ENCODE assay signal across 24 cellular contexts in genomic region chr2:10960606-10961489, GRCh38. TPM values are rescaled to one million over a fixed set of nuclear protein-coding genes. Genes with fewer than 3 reads are reported as not detected.
A peak's percentile ranks its signal among the peaks of the same experiment; 100 is the strongest.
DNase-seq lines count a peak whose midpoint lies in the region; ATAC-seq and TF ChIP-seq lines count a peak whose summit lies in the region.
"Had no signal": no experiment of that assay in that cellular context is flagged by ENCODE, and none has a peak within 500 bp of the region (broad histone marks: within the 10 kb centered on the region; RNA-seq: fewer than 3 reads in every experiment).

No MANE protein-coding gene starts in this region.

- H3K18ac ChIP-seq in mesenchymal stem cell (ENCODE audit: low read depth in 1 of 2, low read length in 2 of 2) = no peak overlapping the region

- TF ChIP-seq CTCF in WTC11 (IDR thresholded peaks at IDR 0.05) (no peak), testis (IDR thresholded peaks at IDR 0.05) (no peak), esophagus muscularis mucosa (IDR thresholded peaks at IDR 0.05) (no peak)

- H3K14ac ChIP-seq in mesenchymal stem cell (ENCODE audit: low read length in 2 of 2) = no peak overlapping the region

- H3K27me3 Mint-ChIP-seq in WTC11 (ENCODE audit: low read depth) = no peaks in the 10 kb centered on the region; the same call in 1 of the 2 replicates
- H3K27me3 Mint-ChIP-seq in activated T-helper 2 cell treated with anti-CD3 and anti-CD28 coated beads, Interferon-gamma antibody, Interleukin-2, Interleukin-4, amounts not matched to agents 10 μg/mL and 5 μg/mL and 100 μg/mL, durations not matched to agents 14 hours and 24 hours and 36 hours (ENCODE audit: low read depth) = peaks cover 13% of the 10 kb centered on the region

- no peak overlapping the region for H3K4ac ChIP-seq in mesenchymal stem cell (ENCODE audit: low read depth in 1 of 2, low read length in 2 of 2)

- no peak overlapping the region for H3K4me3 Mint-ChIP-seq in WTC11
- H3K4me3 Mint-ChIP-seq in activated T-helper 2 cell treated with anti-CD3 and anti-CD28 coated beads, Interferon-gamma antibody, Interleukin-2, Interleukin-4, amounts not matched to agents 10 μg/mL and 5 μg/mL and 100 μg/mL, durations not matched to agents 14 hours and 24 hours and 36 hours (ENCODE audit: low read depth) = no peak overlapping the region
- H3K4me3 Mint-ChIP-seq: CD4-positive, alpha-beta memory T cell had no signal

- peak overlapping the region; percentile 20 for H4K8ac ChIP-seq in mesenchymal stem cell (ENCODE audit: low read length)

- no peak overlapping the region for H3K4me2 ChIP-seq in mesenchymal stem cell (ENCODE audit: low read length, poor library complexity, severe bottlenecking)

- no peak overlapping the region for H3K9ac ChIP-seq in mesenchymal stem cell (ENCODE audit: low read length)
- H3K9ac ChIP-seq: BLaER1 treated with 17β-estradiol and CSF1 and Interleukin-3, amounts not matched to agents 10 nM and 100 nM had no signal

- peak; percentile 61 for ATAC-seq in WTC11
- ATAC-seq: HCT116 had no signal

- H2BK5ac ChIP-seq in mesenchymal stem cell (ENCODE audit: low read depth, low read length, poor library complexity, severe bottlenecking) = no peak overlapping the region

- H3K23ac ChIP-seq in mesenchymal stem cell (ENCODE audit: low read length in 2 of 2) = no peak overlapping the region

- H2BK15ac ChIP-seq in mesenchymal stem cell (ENCODE audit: low read depth, poor library complexity, severe bottlenecking) = peak overlapping the region; percentile 71

- no peaks in the 10 kb centered on the region for H3K79me1 ChIP-seq in mesenchymal stem cell (replicated peaks; ENCODE audit: low read length, poor library complexity, severe bottlenecking)

- intact Hi-C loops in testis (cut with DNase I; ENCODE audit: low total_unique reads) = no loop called here
- intact Hi-C loops in esophagus muscularis mucosa (cut with DNase I) = no loop called here
- intact Hi-C loops in activated T-helper 2 cell treated with anti-CD3 and anti-CD28 coated beads, Interferon-gamma antibody, Interleukin-2, Interleukin-4, amounts not matched to agents 10 μg/mL and 5 μg/mL and 100 μg/mL, durations not matched to agents 14 hours and 24 hours and 36 hours (cut with micrococcal nuclease) = no loop called here

- TF ChIP-seq POLR2A in testis (IDR thresholded peaks at IDR 0.05) (no peak), esophagus muscularis mucosa (IDR thresholded peaks at IDR 0.05; ENCODE audit: low read depth) (no peak)

- H2BK120ac ChIP-seq in mesenchymal stem cell (ENCODE audit: low read depth, low read length) = peak overlapping the region; percentile 27

- POLR2A ChIA-PET in WTC11 (lab: Charles Lee) = no interaction called here

- H3K27ac ChIP-seq in mesenchymal stem cell (ENCODE audit: low read length, poor library complexity, severe bottlenecking) (no peak overlapping the region), testis (no peak overlapping the region), esophagus muscularis mucosa (replicated peaks in 1 of 4) (no peak overlapping the region)
- H3K27ac ChIP-seq: 22Rv1; BLaER1 treated with 17β-estradiol and CSF1 and Interleukin-3, amounts not matched to agents 10 nM and 100 nM had no signal

- H3K36me3 ChIP-seq in mesenchymal stem cell (ENCODE audit: control insufficient read depth in 1 of 2, insufficient read depth in 2 of 2, low read depth in 1 of 2, low read length in 2 of 2) (no peaks in the 10 kb centered on the region), testis (ENCODE audit: low read depth, missing control alignments) (no peaks in the 10 kb centered on the region), esophagus muscularis mucosa (no peaks in the 10 kb centered on the region)
- H3K36me3 ChIP-seq: BLaER1 treated with 17β-estradiol and CSF1 and Interleukin-3, amounts not matched to agents 10 nM and 100 nM had no signal

- no peak for TF ChIP-seq EP300 in esophagus muscularis mucosa (IDR thresholded peaks at IDR 0.05)

- no peak overlapping the region for H2AFZ ChIP-seq in mesenchymal stem cell (ENCODE audit: low read depth, low read length)

- H3K4me3 ChIP-seq in mesenchymal stem cell (ENCODE audit: insufficient read depth in 1 of 2, low read depth in 1 of 2, low read length in 2 of 2) (no peak overlapping the region), testis (peak overlapping the region; percentile 18 to 29), esophagus muscularis mucosa (no peak overlapping the region)
- H3K4me3 ChIP-seq: BLaER1 treated with 17β-estradiol and CSF1 and Interleukin-3, amounts not matched to agents 10 nM and 100 nM had no signal

- CTCF ChIA-PET in WTC11 (lab: Charles Lee) = interaction anchor here (0.9 to 1.6 kb wide), 2 partner anchors 12 to 128 kb away, joined by 4 to 6 read pairs; no protein-coding TSS in a partner anchor

- 93% methylated on average over 58 of the region's 58 CpGs for WGBS in mesenchymal stem cell
- 66 to 74% methylated on average over 42 to 57 of the region's 58 CpGs for WGBS in testis, 2 donors
- WGBS in esophagus muscularis mucosa = 83% methylated on average over 35 of the region's 58 CpGs

- H3K27me3 ChIP-seq in mesenchymal stem cell (ENCODE audit: control insufficient read depth in 1 of 2, insufficient read depth in 1 of 2, low read length in 2 of 2) (peaks cover 20 to 30% of the 10 kb centered on the region in 2 experiments), testis (no peaks in the 10 kb centered on the region), esophagus muscularis mucosa (peaks cover 0 to 45% (median 2%) of the 10 kb centered on the region in 4 donors)

- no peaks in the 10 kb centered on the region for H3K36me3 Mint-ChIP-seq in WTC11
- no peaks in the 10 kb centered on the region for H3K36me3 Mint-ChIP-seq in activated T-helper 2 cell treated with anti-CD3 and anti-CD28 coated beads, Interferon-gamma antibody, Interleukin-2, Interleukin-4, amounts not matched to agents 10 μg/mL and 5 μg/mL and 100 μg/mL, durations not matched to agents 14 hours and 24 hours and 36 hours (ENCODE audit: low read depth)
- H3K36me3 Mint-ChIP-seq: CD4-positive, alpha-beta memory T cell had no signal

- H2AK5ac ChIP-seq in mesenchymal stem cell (ENCODE audit: low read length, severe bottlenecking) = no peak overlapping the region

- H4K91ac ChIP-seq in mesenchymal stem cell (ENCODE audit: low read length) = peak overlapping the region; percentile 86

- H3K9me3 Mint-ChIP-seq in WTC11 = no peaks in the 10 kb centered on the region
- H3K9me3 Mint-ChIP-seq in activated T-helper 2 cell treated with anti-CD3 and anti-CD28 coated beads, Interferon-gamma antibody, Interleukin-2, Interleukin-4, amounts not matched to agents 10 μg/mL and 5 μg/mL and 100 μg/mL, durations not matched to agents 14 hours and 24 hours and 36 hours = no peaks in the 10 kb centered on the region

- H3K4me1 Mint-ChIP-seq in WTC11 = peaks cover 24% of the 10 kb centered on the region
- H3K4me1 Mint-ChIP-seq in activated T-helper 2 cell treated with anti-CD3 and anti-CD28 coated beads, Interferon-gamma antibody, Interleukin-2, Interleukin-4, amounts not matched to agents 10 μg/mL and 5 μg/mL and 100 μg/mL, durations not matched to agents 14 hours and 24 hours and 36 hours (ENCODE audit: low read depth) = no peaks in the 10 kb centered on the region
- H3K4me1 Mint-ChIP-seq: CD4-positive, alpha-beta memory T cell had no signal

- H3K9me3 ChIP-seq in mesenchymal stem cell (ENCODE audit: control insufficient read depth, low read length) = no peaks in the 10 kb centered on the region
- no peaks in the 10 kb centered on the region for H3K9me3 ChIP-seq in testis
- H3K9me3 ChIP-seq in esophagus muscularis mucosa = no peaks in the 10 kb centered on the region
- H3K9me3 ChIP-seq: BLaER1 treated with 17β-estradiol and CSF1 and Interleukin-3, amounts not matched to agents 10 nM and 100 nM; Caco-2 had no signal

- H3K27ac Mint-ChIP-seq in WTC11 = no peak overlapping the region
- no peak overlapping the region for H3K27ac Mint-ChIP-seq in activated T-helper 2 cell treated with anti-CD3 and anti-CD28 coated beads, Interferon-gamma antibody, Interleukin-2, Interleukin-4, amounts not matched to agents 10 μg/mL and 5 μg/mL and 100 μg/mL, durations not matched to agents 14 hours and 24 hours and 36 hours
- H3K27ac Mint-ChIP-seq: CD4-positive, alpha-beta memory T cell had no signal

- no peaks in the 10 kb centered on the region for H3K4me1 ChIP-seq in mesenchymal stem cell (ENCODE audit: control insufficient read depth, insufficient read depth, low read depth, low read length)
- no peaks in the 10 kb centered on the region for H3K4me1 ChIP-seq in testis
- H3K4me1 ChIP-seq in esophagus muscularis mucosa = peaks cover 0 to 7% (median 3%) of the 10 kb centered on the region in 4 donors
- H3K4me1 ChIP-seq: Caco-2 had no signal

- DNase-seq in activated effector memory CD4-positive, alpha-beta T cell treated with anti-CD3 and anti-CD28 coated beads, Interleukin-2, amount 50 U/mL, for 16 hours = peak; percentile 54
- no peak for DNase-seq in activated effector memory CD4-positive, alpha-beta T cell treated with Interleukin-2 at 50 U/mL for 16 hours
- DNase-seq in WTC11 (ENCODE audit: low spot score) (no peak), mesenchymal stem cell (no peak), testis (no peak), esophagus muscularis mucosa (ENCODE audit: extremely low spot score) (no peak), mesenteric fat pad (ENCODE audit: low spot score) (no peak)
- DNase-seq in activated T-helper 2 cell treated with anti-CD3 and anti-CD28 coated beads, Interferon-gamma antibody, Interleukin-2, Interleukin-4, amounts not matched to agents 10 μg/mL and 5 μg/mL and 100 μg/mL, durations not matched to agents 14 hours and 24 hours and 36 hours (ENCODE audit: low spot score) = no peak
- DNase-seq: ACHN; Caco-2; CD4-positive, alpha-beta memory T cell; DMS 273 treated with DMSO at 0.1 percent for 48 hours; DND-41; Kasumi-1; NCI-H1694; NCI-H2081; NCI-H2171; NCI-H446; Right ventricle myocardium superior had no signal

- H2BK12ac ChIP-seq in mesenchymal stem cell (ENCODE audit: low read length in 2 of 2) = peak overlapping the region; percentile 3 to 56

TF ChIP-seq in WTC11, 78 proteins besides CTCF, POLR2A, EP300 and RAD21 (continues in another document):
- no peak for TF ChIP-seq PRRX2 (CRISPR knock-in tag; IDR thresholded peaks at IDR 0.05)

RNA-seq across cellular contexts. Expression of gene KCNF1, which starts 49.1 kb away (rescaled TPM):
- total RNA-seq in WTC11 (2021) (1.2 to 1.4 TPM (median 1.2 TPM) in 3 replicates), testis (under 1 TPM; 0.19 to 0.63 TPM), esophagus muscularis mucosa (10 to 100 TPM; 20.2 to 51.7 (median 44.4) TPM), mesenteric fat pad (0.13 TPM)
- polyA plus RNA-seq in mesenchymal stem cell (2013, experiment 1 of 2) = 1.2 TPM
- polyA plus RNA-seq in mesenchymal stem cell (2013, experiment 2 of 2) = 1.3 TPM
- 0.70 TPM for polyA plus RNA-seq in testis (ENCODE audit: insufficient read depth, low read depth, low replicate concordance)
- total RNA-seq in activated T-helper 2 cell treated with anti-CD3 and anti-CD28 coated beads, Interferon-gamma antibody, Interleukin-2, Interleukin-4, amounts not matched to agents 10 μg/mL and 5 μg/mL and 100 μg/mL, durations not matched to agents 14 hours and 24 hours and 36 hours = not detected in 2 replicates
- total RNA-seq: CD4-positive, alpha-beta memory T cell; MCF 10A; Right ventricle myocardium superior; RPMI7951 had no signal
- polyA plus RNA-seq: CD4-positive, alpha-beta memory T cell had no signal

Comparison
In these comparisons a context has a peak if more than half of its experiments do, and no peak if none do; other contexts are left out.
1. H3K4me3 ChIP-seq: peak in testis (2 of 2); none in mesenchymal stem cell (0 of 2) and esophagus muscularis mucosa (0 of 4).